ENCODE assay signal across 8 cellular contexts in the genomic region with DNA sequence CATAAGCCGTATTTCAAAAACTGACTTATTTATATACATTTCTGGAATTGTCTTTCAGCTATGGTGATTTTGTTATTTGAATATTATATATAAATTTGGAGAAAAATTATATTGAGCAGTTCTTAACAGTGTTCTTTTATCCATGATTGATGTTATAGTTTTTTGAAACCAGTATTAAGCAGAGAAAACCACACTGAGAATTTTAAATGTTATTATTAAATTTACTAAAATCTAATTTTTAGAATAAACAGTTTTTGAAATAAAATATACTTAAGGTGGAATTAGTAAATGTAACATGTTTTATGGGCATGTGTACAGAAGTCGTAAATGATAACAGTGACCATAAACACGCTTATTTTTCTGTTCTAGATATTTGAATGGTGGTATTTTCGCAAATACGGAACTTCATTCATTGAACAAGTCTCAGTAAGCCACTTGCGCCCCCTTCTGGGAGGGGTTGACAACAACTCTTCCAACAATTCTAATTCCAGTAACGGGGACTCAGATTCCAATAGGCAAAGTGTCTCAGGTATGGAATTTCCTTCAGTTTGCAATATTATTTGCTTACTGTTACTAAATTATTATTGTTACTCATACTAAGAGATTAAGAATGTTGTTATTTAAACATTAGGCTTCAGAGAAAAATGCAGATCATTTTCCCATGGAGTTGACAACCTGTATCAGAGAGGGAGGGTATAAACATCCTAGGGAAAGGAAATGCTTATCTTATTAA.
A peak's percentile ranks its signal among the peaks of the same experiment; 100 is the strongest.
DNase-seq lines count a peak whose midpoint lies in the region; ATAC-seq, FAIRE-seq and TF ChIP-seq lines count a peak whose summit lies in the region.

No MANE protein-coding gene starts in this region.

- TF ChIP-seq POLR2A in Peyer's patch (IDR thresholded peaks at IDR 0.05) (no peak), thyroid gland (IDR thresholded peaks at IDR 0.05) (no peak)

- peak; percentile 57 to 93 (median 84) for TF ChIP-seq CTCF in Peyer's patch (IDR thresholded peaks at IDR 0.05)
- peak; percentile 94 for TF ChIP-seq CTCF in foreskin keratinocyte (conservative IDR thresholded peaks at IDR 0.05)
- peak; percentile 59 to 91 (median 84) for TF ChIP-seq CTCF in thyroid gland (IDR thresholded peaks at IDR 0.05)

- H3K27ac ChIP-seq in HUES64 (ENCODE audit: low read depth, low read length) (no peak overlapping the region), Peyer's patch (no peak overlapping the region), foreskin keratinocyte (no peak overlapping the region), thyroid gland (no peak overlapping the region)

- H3K36me3 ChIP-seq in HUES64 (ENCODE audit: insufficient read depth, low read length): no peaks in the 10 kb centered on the region
- H3K36me3 ChIP-seq in Peyer's patch: no peaks in the 10 kb centered on the region
- no peaks in the 10 kb centered on the region for H3K36me3 ChIP-seq in thyroid gland

- H3K4me1 ChIP-seq in HUES64 (ENCODE audit: insufficient read depth, low read length) (peaks cover 12% of the 10 kb centered on the region), Peyer's patch (peaks cover 0 to 3% (median 0%) of the 10 kb centered on the region in 4 donors), foreskin keratinocyte (peaks cover 3% of the 10 kb centered on the region), thyroid gland (peaks cover 0 to 1% of the 10 kb centered on the region in 2 donors)

- 4% methylated on average over 5 of the region's 7 CpGs for WGBS in HUES64
- 20% methylated on average over 7 of the region's 7 CpGs for WGBS in thyroid gland, 2 donors

- H3K9me3 ChIP-seq in HUES64 (ENCODE audit: insufficient read depth, low read depth, low read length) (no peaks in the 10 kb centered on the region), Peyer's patch (no peaks in the 10 kb centered on the region), thyroid gland (no peaks in the 10 kb centered on the region)

- intact Hi-C loops in thyroid gland (cut with DNase I): loop anchor here (2.0 to 5.0 kb wide), 2 partner anchors 132 to 191 kb away; no protein-coding TSS in a partner anchor

- ATAC-seq in foreskin keratinocyte: peak; percentile 58
- ATAC-seq in GM19023 (IDR thresholded peaks at IDR 0.05; ENCODE audit: unreplicated experiment): no peak

- no peaks in the 10 kb centered on the region for H3K27me3 ChIP-seq in HUES64 (ENCODE audit: insufficient read depth, low read length)
- no peaks in the 10 kb centered on the region for H3K27me3 ChIP-seq in Peyer's patch
- H3K27me3 ChIP-seq in foreskin keratinocyte: no peaks in the 10 kb centered on the region
- no peaks in the 10 kb centered on the region for H3K27me3 ChIP-seq in thyroid gland

- no peak overlapping the region for H3K9ac ChIP-seq in HUES64 (ENCODE audit: low read depth, low read length)

- H3K4me3 ChIP-seq in HUES64 (ENCODE audit: low read length) (peak overlapping the region; percentile 26), Peyer's patch (no peak overlapping the region), thyroid gland (replicated peaks in 1 of 3) (no peak overlapping the region)

- peak; percentile 72 to 90 (median 81) for DNase-seq in Peyer's patch
- peak; percentile 42 for DNase-seq in activated T-helper 1 cell treated with Interleukin-2 at 50 U/mL for 16 hours (ENCODE audit: low read depth)
- peak in 1 of 2 donors; percentile 48 for DNase-seq in foreskin keratinocyte
- DNase-seq in occipital lobe (lab: John Stamatoyannopoulos, UW): peak; percentile 16
- DNase-seq in thyroid gland: peak; percentile 79 to 89

- FAIRE-seq in G401.6 (lab: Jason Lieb, UNC): peak; percentile 93
